8 cellular contexts compared by ENCODE assay signal in the genomic region with DNA sequence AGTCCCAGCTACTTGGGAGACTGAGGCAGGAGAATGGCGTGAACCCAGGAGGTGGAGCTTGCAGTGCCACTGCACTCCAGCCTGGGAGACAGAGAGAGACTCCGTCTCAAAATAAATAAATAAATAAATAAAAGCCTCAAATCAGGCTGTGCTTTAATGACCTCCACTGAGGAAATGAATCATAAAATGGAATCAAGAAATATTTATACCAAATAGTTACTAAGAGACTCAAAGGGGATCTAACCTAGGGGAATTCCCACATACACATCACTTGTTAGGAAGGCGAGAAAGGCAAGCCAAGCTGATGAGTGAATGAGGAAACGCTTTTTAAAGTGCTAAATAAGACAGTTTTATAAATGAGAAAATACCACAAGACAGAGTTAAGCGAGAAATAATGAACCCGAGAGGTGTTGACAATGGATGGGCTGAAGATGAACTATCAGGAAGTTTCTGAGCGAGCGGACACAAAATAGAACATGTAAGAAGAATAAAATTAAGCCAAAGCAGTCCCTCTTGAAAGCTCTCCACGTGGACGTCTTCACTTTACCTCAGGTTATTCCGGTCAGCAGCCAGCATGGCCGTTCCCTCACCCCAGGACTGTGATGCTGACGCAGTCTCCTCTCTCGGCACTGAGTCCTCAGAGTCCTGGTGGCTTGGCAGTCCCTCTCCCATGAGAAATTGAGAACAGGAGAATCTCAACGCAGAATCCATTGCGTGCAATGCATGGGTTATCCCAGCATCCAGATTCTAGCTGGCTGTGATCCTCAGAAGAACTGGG. TPM values are rescaled to one million over a fixed set of nuclear protein-coding genes. Genes with fewer than 3 reads are reported as not detected.
DNase-seq lines count a peak whose midpoint lies in the region; ATAC-seq and TF ChIP-seq lines count a peak whose summit lies in the region.
"Had no signal": no experiment of that assay in that cellular context is flagged by ENCODE, and none has a peak within 500 bp of the region (broad histone marks: within the 10 kb centered on the region; RNA-seq: fewer than 3 reads in every experiment).

No MANE protein-coding gene starts in this region.

- H3K27me3 ChIP-seq in Panc1 (ENCODE audit: control insufficient read depth, insufficient read depth, low read length) (no peaks in the 10 kb centered on the region), vagina (no peaks in the 10 kb centered on the region)

- TF ChIP-seq POLR2A in vagina (IDR thresholded peaks at IDR 0.05), result no peak

- H3K27ac ChIP-seq in Panc1 (ENCODE audit: low read length) (peak overlapping the region; percentile 91), vagina (peak overlapping the region; percentile 70)

- TF ChIP-seq CTCF in Panc1 (IDR thresholded peaks at IDR 0.05), result no peak
- TF ChIP-seq CTCF in epithelial cell of esophagus (IDR thresholded peaks at IDR 0.05; ENCODE audit: insufficient read depth, low read depth, low read length, missing control alignments), result no peak
- TF ChIP-seq CTCF in vagina (IDR thresholded peaks at IDR 0.05), result no peak

- H3K36me3 ChIP-seq in Panc1 (ENCODE audit: control insufficient read depth, insufficient read depth, low read length) (no peaks in the 10 kb centered on the region), vagina (no peaks in the 10 kb centered on the region)

- peaks cover 25% of the 10 kb centered on the region for H3K4me1 ChIP-seq in Panc1 (ENCODE audit: control insufficient read depth, insufficient read depth, low read length)
- H3K4me1 ChIP-seq in vagina, result peaks cover 38% of the 10 kb centered on the region

- H3K4me3 ChIP-seq in Panc1 (ENCODE audit: low read depth in 2 of 2, low read length in 2 of 2) (no peak overlapping the region), epithelial cell of esophagus (ENCODE audit: low read length) (no peak overlapping the region), vagina (no peak overlapping the region)

- DNase-seq in Panc1 (ENCODE audit: low read depth, low spot score) (no peak), epithelial cell of esophagus (ENCODE audit: low read depth) (peak; percentile 93), mesenteric fat pad (ENCODE audit: low spot score) (peak; percentile 72), vagina (ENCODE audit: extremely low spot score in 2 of 2) (no peak), NCI-H2081 (lab: John Stamatoyannopoulos, UW) (no peak), SW480 (ENCODE audit: low spot score) (no peak), putamen (ENCODE audit: low spot score) (no peak)
- DNase-seq: caudate nucleus had no signal

- no peaks in the 10 kb centered on the region for H3K9me3 ChIP-seq in Panc1 (ENCODE audit: control insufficient read depth, insufficient read depth, low read depth, low read length)
- H3K9me3 ChIP-seq in vagina, result no peaks in the 10 kb centered on the region

- CTCF ChIA-PET in Panc1 (lab: Charles Lee), result no interaction called here

- ATAC-seq in Panc1, result peak; percentile 81

- in situ Hi-C loops in Panc1 (cut with HindIII; ENCODE audit: low pct_unique_long_range_greater_than_20kb, low sequenced_read_pairs), result no loop called here

- no TSS peak for BruUV-seq in Panc1 (replicated peaks; lab: Mats Ljungman, UMichigan)

- POLR2A ChIA-PET in Panc1 (lab: Charles Lee), result no interaction called here

- intact Hi-C loops in Panc1 (cut with micrococcal nuclease; ENCODE audit: unreplicated experiment), result no loop called here
- intact Hi-C loops in vagina (cut with DNase I), result no loop called here

RNA-seq across cellular contexts. Expression of a gene that starts 22.4 kb away (rescaled TPM):
- total RNA-seq in Panc1 (2021; ENCODE audit: unreplicated experiment) (2.5 TPM), mesenteric fat pad (228 TPM), vagina (33.6 TPM)
- 4.5 TPM for polyA plus RNA-seq in Panc1 (2012; ENCODE audit: insufficient read length)

Comparison
In these comparisons a context has a peak if more than half of its experiments do, and no peak if none do; other contexts are left out.
1. DNase-seq: peak in epithelial cell of esophagus (single experiment) and mesenteric fat pad (single experiment); none in Panc1 (single experiment), vagina (0 of 2), NCI-H2081 (0 of 2), SW480 (single experiment) and putamen (single experiment).